In genomic region chr9:92706218-92706940, GRCh38 we compare ENCODE assay signal across 9 cellular contexts. TPM values are rescaled to one million over a fixed set of nuclear protein-coding genes. Genes with fewer than 3 reads are reported as not detected.
DNase-seq lines count a peak whose midpoint lies in the region; ATAC-seq and TF ChIP-seq lines count a peak whose summit lies in the region.
"Had no signal": no experiment of that assay in that cellular context is flagged by ENCODE, and none has a peak within 500 bp of the region (broad histone marks: within the 10 kb centered on the region; RNA-seq: fewer than 3 reads in every experiment).

No MANE protein-coding gene starts in this region.

- 54 to 59% (median 57%) methylated on average over 3 of the region's 3 CpGs for WGBS in heart left ventricle, 4 donors

- H3K4me1 Mint-ChIP-seq in WTC11: no peaks in the 10 kb centered on the region

- no peak overlapping the region for H3K4me3 Mint-ChIP-seq in WTC11

- H3K27ac ChIP-seq in heart left ventricle (no peak overlapping the region), coronary artery (no peak overlapping the region)
- H3K27ac ChIP-seq: BLaER1 had no signal

- DNase-seq in NCI-H2029 (lab: John Stamatoyannopoulos, UW) (peak; percentile 6), NCI-H2029 treated with DMSO at 0.1 percent for 48 hours (lab: John Stamatoyannopoulos, UW) (no peak), WTC11 (ENCODE audit: low spot score) (peak; percentile 76), heart left ventricle (peak in 1 of 5 donors; percentile 58), coronary artery (ENCODE audit: low spot score) (no peak)
- DNase-seq in stimulated activated CD4-positive, alpha-beta T cell treated with anti-CD3 and anti-CD28 coated beads, TNF-alpha, amount 100 ng/mL, for 24 hours (ENCODE audit: low read depth in 3 of 3): peak in 2 of 3 experiments; percentile 8 to 24
- no peak for DNase-seq in NK-92 treated with Interleukin-12 subunit alpha and Interleukin-12 subunit beta, amount 100 ng/mL, for 24 hours (lab: John Stamatoyannopoulos, UW)

- CTCF ChIA-PET in WTC11 (lab: Charles Lee): interaction anchor here (0.6 to 1.8 kb wide), 24 partner anchors 11 to 380 kb away, joined by 3 to 16 read pairs (median 3); partner anchors contain the start of genes BICD2, CENPP and IPPK

- peaks cover 0 to 30% (median 21%) of the 10 kb centered on the region in 9 donors for H3K36me3 ChIP-seq in heart left ventricle

- TF ChIP-seq POLR2A in heart left ventricle (IDR thresholded peaks at IDR 0.05): no peak

- intact Hi-C loops in heart left ventricle (cut with DNase I): loop anchor here in 1 of 10 donors (5.0 kb wide), 1 partner anchor 34 kb away; the partner anchor contains the start of gene IPPK

- H3K4me3 ChIP-seq in heart left ventricle: no peak overlapping the region
- no peak overlapping the region for H3K4me3 ChIP-seq in coronary artery
- H3K4me3 ChIP-seq: BLaER1 had no signal

- H3K4me1 ChIP-seq in heart left ventricle: peaks cover 0 to 2% (median 0%) of the 10 kb centered on the region in 12 donors
- H3K4me1 ChIP-seq: BLaER1 had no signal

- no peaks in the 10 kb centered on the region for H3K27me3 Mint-ChIP-seq in WTC11 (ENCODE audit: low read depth)

- H3K9me3 Mint-ChIP-seq in WTC11: no peaks in the 10 kb centered on the region

- H3K27me3 ChIP-seq in heart left ventricle: no peaks in the 10 kb centered on the region
- H3K27me3 ChIP-seq: BLaER1 had no signal

- no peak for TF ChIP-seq CTCF in WTC11 (IDR thresholded peaks at IDR 0.05)
- TF ChIP-seq CTCF in heart left ventricle (IDR thresholded peaks at IDR 0.05): peak; percentile 12 to 59 (median 38)
- no peak for TF ChIP-seq CTCF in coronary artery (IDR thresholded peaks at IDR 0.05)

- peak; percentile 48 for ATAC-seq in HG03469 (IDR thresholded peaks at IDR 0.05; ENCODE audit: unreplicated experiment)
- ATAC-seq in WTC11: peak; percentile 100
- peak in 3 of 4 donors; percentile 53 to 78 (median 72) for ATAC-seq in heart left ventricle

- no peaks in the 10 kb centered on the region for H3K9me3 ChIP-seq in heart left ventricle

- POLR2A ChIA-PET in WTC11 (lab: Charles Lee): no interaction called here

- peak overlapping the region; percentile 75 for H3K27ac Mint-ChIP-seq in WTC11

- H3K36me3 Mint-ChIP-seq in WTC11: peaks cover 9% of the 10 kb centered on the region

TF ChIP-seq in WTC11, 78 proteins besides CTCF, POLR2A, EP300 and RAD21:
- TF ChIP-seq, protein P1, sequence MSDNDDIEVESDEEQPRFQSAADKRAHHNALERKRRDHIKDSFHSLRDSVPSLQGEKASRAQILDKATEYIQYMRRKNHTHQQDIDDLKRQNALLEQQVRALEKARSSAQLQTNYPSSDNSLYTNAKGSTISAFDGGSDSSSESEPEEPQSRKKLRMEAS (CRISPR knock-in tag; IDR thresholded peaks at IDR 0.05): peak; percentile 60; the same call in 1 of the 2 replicates
- TF ChIP-seq AR (CRISPR knock-in tag; IDR thresholded peaks at IDR 0.05) (no peak), TEAD4 (CRISPR knock-in tag; IDR thresholded peaks at IDR 0.05) (no peak), MYBL2 (CRISPR knock-in tag; IDR thresholded peaks at IDR 0.05) (no peak), IRF2 (CRISPR knock-in tag; IDR thresholded peaks at IDR 0.05; ENCODE audit: borderline replicate concordance, low read depth) (no peak), ELF4 (CRISPR knock-in tag; IDR thresholded peaks at IDR 0.05; ENCODE audit: low read depth) (no peak)
- TF ChIP-seq, protein P2, sequence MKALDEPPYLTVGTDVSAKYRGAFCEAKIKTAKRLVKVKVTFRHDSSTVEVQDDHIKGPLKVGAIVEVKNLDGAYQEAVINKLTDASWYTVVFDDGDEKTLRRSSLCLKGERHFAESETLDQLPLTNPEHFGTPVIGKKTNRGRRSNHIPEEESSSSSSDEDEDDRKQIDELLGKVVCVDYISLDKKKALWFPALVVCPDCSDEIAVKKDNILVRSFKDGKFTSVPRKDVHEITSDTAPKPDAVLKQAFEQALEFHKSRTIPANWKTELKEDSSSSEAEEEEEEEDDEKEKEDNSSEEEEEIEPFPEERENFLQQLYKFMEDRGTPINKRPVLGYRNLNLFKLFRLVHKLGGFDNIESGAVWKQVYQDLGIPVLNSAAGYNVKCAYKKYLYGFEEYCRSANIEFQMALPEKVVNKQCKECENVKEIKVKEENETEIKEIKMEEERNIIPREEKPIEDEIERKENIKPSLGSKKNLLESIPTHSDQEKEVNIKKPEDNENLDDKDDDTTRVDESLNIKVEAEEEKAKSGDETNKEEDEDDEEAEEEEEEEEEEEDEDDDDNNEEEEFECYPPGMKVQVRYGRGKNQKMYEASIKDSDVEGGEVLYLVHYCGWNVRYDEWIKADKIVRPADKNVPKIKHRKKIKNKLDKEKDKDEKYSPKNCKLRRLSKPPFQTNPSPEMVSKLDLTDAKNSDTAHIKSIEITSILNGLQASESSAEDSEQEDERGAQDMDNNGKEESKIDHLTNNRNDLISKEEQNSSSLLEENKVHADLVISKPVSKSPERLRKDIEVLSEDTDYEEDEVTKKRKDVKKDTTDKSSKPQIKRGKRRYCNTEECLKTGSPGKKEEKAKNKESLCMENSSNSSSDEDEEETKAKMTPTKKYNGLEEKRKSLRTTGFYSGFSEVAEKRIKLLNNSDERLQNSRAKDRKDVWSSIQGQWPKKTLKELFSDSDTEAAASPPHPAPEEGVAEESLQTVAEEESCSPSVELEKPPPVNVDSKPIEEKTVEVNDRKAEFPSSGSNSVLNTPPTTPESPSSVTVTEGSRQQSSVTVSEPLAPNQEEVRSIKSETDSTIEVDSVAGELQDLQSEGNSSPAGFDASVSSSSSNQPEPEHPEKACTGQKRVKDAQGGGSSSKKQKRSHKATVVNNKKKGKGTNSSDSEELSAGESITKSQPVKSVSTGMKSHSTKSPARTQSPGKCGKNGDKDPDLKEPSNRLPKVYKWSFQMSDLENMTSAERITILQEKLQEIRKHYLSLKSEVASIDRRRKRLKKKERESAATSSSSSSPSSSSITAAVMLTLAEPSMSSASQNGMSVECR (CRISPR knock-in tag; IDR thresholded peaks at IDR 0.05; ENCODE audit: borderline replicate concordance): no peak
- TF ChIP-seq, protein P3, sequence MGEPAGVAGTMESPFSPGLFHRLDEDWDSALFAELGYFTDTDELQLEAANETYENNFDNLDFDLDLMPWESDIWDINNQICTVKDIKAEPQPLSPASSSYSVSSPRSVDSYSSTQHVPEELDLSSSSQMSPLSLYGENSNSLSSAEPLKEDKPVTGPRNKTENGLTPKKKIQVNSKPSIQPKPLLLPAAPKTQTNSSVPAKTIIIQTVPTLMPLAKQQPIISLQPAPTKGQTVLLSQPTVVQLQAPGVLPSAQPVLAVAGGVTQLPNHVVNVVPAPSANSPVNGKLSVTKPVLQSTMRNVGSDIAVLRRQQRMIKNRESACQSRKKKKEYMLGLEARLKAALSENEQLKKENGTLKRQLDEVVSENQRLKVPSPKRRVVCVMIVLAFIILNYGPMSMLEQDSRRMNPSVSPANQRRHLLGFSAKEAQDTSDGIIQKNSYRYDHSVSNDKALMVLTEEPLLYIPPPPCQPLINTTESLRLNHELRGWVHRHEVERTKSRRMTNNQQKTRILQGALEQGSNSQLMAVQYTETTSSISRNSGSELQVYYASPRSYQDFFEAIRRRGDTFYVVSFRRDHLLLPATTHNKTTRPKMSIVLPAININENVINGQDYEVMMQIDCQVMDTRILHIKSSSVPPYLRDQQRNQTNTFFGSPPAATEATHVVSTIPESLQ (CRISPR knock-in tag; IDR thresholded peaks at IDR 0.05): no peak

RNA-seq across cellular contexts. Expression of gene IPPK, which starts 36.4 kb away (rescaled TPM):
- total RNA-seq in WTC11 (2021): 8.1 to 9.4 TPM (median 8.6 TPM) in 3 replicates
- total RNA-seq in heart left ventricle: 10 to 100 TPM in 2 of 9 donors, 1 to 10 TPM in 7; 5.8 to 10.1 (median 8.6) TPM
- 10 to 100 TPM in 1 of 2 donors, 1 to 10 TPM in 1; 4.2 to 11.0 TPM for polyA plus RNA-seq in heart left ventricle

RNA-seq across cellular contexts. Expression of gene BICD2, which starts 58.3 kb away (rescaled TPM):
- 30.8 to 38.7 TPM (median 31.4 TPM) in 3 replicates for total RNA-seq in WTC11 (2021)
- 10 to 100 TPM; 28.3 to 56.7 (median 35.9) TPM for total RNA-seq in heart left ventricle
- 10 to 100 TPM; 17.6 to 45.7 TPM for polyA plus RNA-seq in heart left ventricle

Comparison
In these comparisons a context has a peak if more than half of its experiments do, and no peak if none do; other contexts are left out.
1. DNase-seq: peak in NCI-H2029 (single experiment), WTC11 (single experiment) and stimulated activated CD4-positive, alpha-beta T cell treated with anti-CD3 and anti-CD28 coated beads, TNF-alpha, amount 100 ng/mL, for 24 hours (2 of 3); none in NCI-H2029 treated with DMSO at 0.1 percent for 48 hours (single experiment), NK-92 treated with Interleukin-12 subunit alpha and Interleukin-12 subunit beta, amount 100 ng/mL, for 24 hours (single experiment) and coronary artery (single experiment).
2. ATAC-seq: peak in every context shown above with its lines; median percentile 100 in WTC11; 72 in heart left ventricle; 48 in HG03469.
3. CTCF ChIP-seq: peak in heart left ventricle (12 of 12); none in WTC11 (single experiment) and coronary artery (single experiment).